In the genomic region with DNA sequence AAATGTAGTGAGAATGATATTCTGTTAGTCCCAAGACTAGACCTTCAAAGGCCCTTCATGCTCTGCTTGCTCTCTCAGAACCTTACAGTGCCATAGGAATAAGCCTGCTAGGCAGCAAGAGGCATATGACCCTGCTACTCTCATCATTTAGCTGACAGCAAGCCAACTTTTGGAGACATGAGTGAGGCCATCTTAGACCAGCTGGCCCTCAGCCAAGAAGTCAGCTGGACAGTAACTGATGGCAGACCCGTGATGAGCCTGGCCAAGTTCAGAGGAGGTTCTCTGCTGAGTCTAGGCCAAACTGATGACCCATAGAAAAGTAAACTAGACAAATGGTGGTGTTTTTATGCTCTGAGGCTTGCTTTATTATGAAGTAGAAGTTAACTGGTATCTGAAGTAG, we compare ENCODE assay signal across 23 cellular contexts.
"Had no signal": no experiment of that assay in that cellular context is flagged by ENCODE, and none has a peak within 500 bp of the region (broad histone marks: within the 10 kb centered on the region; RNA-seq: fewer than 3 reads in every experiment).

No MANE protein-coding gene starts in this region.

- H3K4me3 ChIP-seq: ascending aorta, esophagus squamous epithelium, left lung, tibial nerve, uterus had no signal

- FAIRE-seq: endothelial cell of umbilical vein, islet of Langerhans had no signal

- H3K27me3 ChIP-seq: ascending aorta, left lung, tibial nerve, uterus had no signal

- H3K9me3 Mint-ChIP-seq: activated naive CD4-positive, alpha-beta T cell treated with anti-CD3 and anti-CD28 coated beads, Interleukin-2, amount 10 ng/mL, durations not matched to agents 7 days and 5 days had no signal

- H3K36me3 Mint-ChIP-seq: activated naive CD4-positive, alpha-beta T cell treated with anti-CD3 and anti-CD28 coated beads, Interleukin-2, amount 10 ng/mL, durations not matched to agents 7 days and 5 days had no signal

- H3K4me1 Mint-ChIP-seq: activated naive CD4-positive, alpha-beta T cell treated with anti-CD3 and anti-CD28 coated beads, Interleukin-2, amount 10 ng/mL, durations not matched to agents 7 days and 5 days had no signal

- H3K9me3 ChIP-seq: ascending aorta, esophagus squamous epithelium, left lung, tibial nerve, uterus had no signal

- H3K27ac ChIP-seq: ascending aorta, esophagus squamous epithelium, left lung, tibial nerve, uterus, VCaP had no signal

- DNase-seq: activated CD4-positive, alpha-beta T cell treated with anti-CD3 and anti-CD28 coated beads, Interleukin-2, amount 50 U/mL, for 1 hour; activated CD4-positive, CD25-positive, alpha-beta regulatory T cell treated with anti-CD3 and anti-CD28 coated beads, Interleukin-2, amount 50 U/mL, for 72 hours; activated CD8-positive, alpha-beta memory T cell treated with anti-CD3 and anti-CD28 coated beads for 24 hours; activated CD8-positive, alpha-beta memory T cell treated with anti-CD3 and anti-CD28 coated beads, Interleukin-2, amount 50 U/mL, for 48 hours; activated effector memory CD4-positive, alpha-beta T cell treated with Interleukin-2 at 50 U/mL for 16 hours; activated naive CD4-positive, alpha-beta T cell treated with anti-CD3 and anti-CD28 coated beads, Interleukin-2, amount 10 ng/mL, durations not matched to agents 7 days and 5 days; activated T-cell treated with anti-CD3 and anti-CD28 coated beads, Interleukin-2, amount 50 U/mL, for 48 hours; cortex of kidney; effector CD4-positive, alpha-beta T cell; esophagus squamous epithelium; foreskin fibroblast; glutamatergic neuron; hippocampal formation; left lung; stimulated activated naive CD8-positive, alpha-beta T cell treated with anti-CD3 and anti-CD28 coated beads, Interleukin-15, Interleukin-2, amounts not matched to agents 100 U/mL and 50 U/mL, for 24 hours; substantia nigra; T-helper 2 cell; uterus had no signal

- ATAC-seq: left lung; stimulated activated naive CD8-positive, alpha-beta T cell treated with anti-CD3 and anti-CD28 coated beads, Interleukin-15, Interleukin-2, amounts not matched to agents 100 U/mL and 50 U/mL, for 24 hours had no signal

- H3K27ac Mint-ChIP-seq: activated naive CD4-positive, alpha-beta T cell treated with anti-CD3 and anti-CD28 coated beads, Interleukin-2, amount 10 ng/mL, durations not matched to agents 7 days and 5 days had no signal

- H3K36me3 ChIP-seq: ascending aorta, esophagus squamous epithelium, left lung, tibial nerve, uterus had no signal

- H3K4me1 ChIP-seq: ascending aorta, esophagus squamous epithelium, left lung, uterus had no signal

- H3K4me3 Mint-ChIP-seq: activated naive CD4-positive, alpha-beta T cell treated with anti-CD3 and anti-CD28 coated beads, Interleukin-2, amount 10 ng/mL, durations not matched to agents 7 days and 5 days had no signal
